In the genomic region with DNA sequence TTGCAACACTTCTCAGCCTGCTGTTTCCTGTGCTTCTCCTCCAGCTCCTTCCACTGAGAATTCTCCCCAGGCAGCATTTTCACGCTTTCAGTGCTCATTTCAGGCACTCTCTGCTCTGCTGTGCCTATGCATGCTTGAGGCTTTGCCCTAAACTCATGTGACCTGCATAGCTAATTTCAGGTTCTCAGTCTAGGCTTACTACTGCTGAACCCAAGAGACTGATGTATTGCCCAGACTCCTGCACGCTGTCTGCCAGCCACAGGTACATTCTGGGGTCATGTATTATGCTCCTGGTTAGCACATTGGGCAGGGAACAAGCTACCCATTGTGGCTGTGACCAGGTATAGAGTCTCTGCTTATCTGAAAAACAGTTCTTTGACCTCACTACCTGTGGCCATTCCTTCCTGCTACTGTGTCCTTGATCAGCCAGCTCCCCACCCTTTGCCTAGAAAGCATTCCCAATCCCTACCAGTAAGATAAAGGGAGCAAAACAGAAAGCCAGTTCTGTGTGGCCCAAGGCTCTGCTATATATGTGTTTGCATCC, we compare ENCODE assay signal across 20 cellular contexts. TPM values are rescaled to one million over a fixed set of nuclear protein-coding genes. Genes with fewer than 3 reads are reported as not detected.
DNase-seq lines count a peak whose midpoint lies in the region; ATAC-seq, FAIRE-seq and TF ChIP-seq lines count a peak whose summit lies in the region.
"Had no signal": no experiment of that assay in that cellular context is flagged by ENCODE, and none has a peak within 500 bp of the region (broad histone marks: within the 10 kb centered on the region; RNA-seq: fewer than 3 reads in every experiment).

No MANE protein-coding gene starts in this region.

- FAIRE-seq in GM12891 (lab: Jason Lieb, UNC), result no peak
- FAIRE-seq: A549 had no signal

- TF ChIP-seq POLR2A in Peyer's patch (IDR thresholded peaks at IDR 0.05) (peak in 1 of 2 donors; percentile 33), GM12891 (IDR thresholded peaks at IDR 0.05; ENCODE audit: low read depth, low read length) (no peak)

- intact Hi-C loops in mucosa of descending colon (cut with DNase I, micrococcal nuclease), result no loop called here

- H3K27me3 ChIP-seq in Peyer's patch (no peaks in the 10 kb centered on the region), cardiac muscle cell (no peaks in the 10 kb centered on the region)
- H3K27me3 ChIP-seq: neutrophil, tibial artery had no signal

- peak in 1 of 6 experiments; percentile 16 for TF ChIP-seq CTCF in Peyer's patch (IDR thresholded peaks at IDR 0.05)
- no peak for TF ChIP-seq CTCF in cardiac muscle cell (IDR thresholded peaks at IDR 0.05; ENCODE audit: low read depth, low read length)
- no peak for TF ChIP-seq CTCF in mucosa of descending colon (IDR thresholded peaks at IDR 0.05)

- no peaks in the 10 kb centered on the region for H3K36me3 ChIP-seq in Peyer's patch
- H3K36me3 ChIP-seq in cardiac muscle cell, result no peaks in the 10 kb centered on the region
- no peaks in the 10 kb centered on the region for H3K36me3 ChIP-seq in mucosa of descending colon (ENCODE audit: low read depth)
- H3K36me3 ChIP-seq: tibial artery had no signal

- DNase-seq in Ammon's horn (ENCODE audit: low spot score) (peak; percentile 16), Peyer's patch (peak in 2 of 3 donors; percentile 68 to 75), cardiac muscle cell (ENCODE audit: low read depth in 1 of 2, low spot score in 1 of 2) (peak; percentile 4 to 53), mucosa of descending colon (peak; percentile 48 to 75 (median 57)), NCI-H187 treated with DMSO at 0.1 percent for 48 hours (lab: John Stamatoyannopoulos, UW) (no peak), GM12891 (ENCODE audit: insufficient read length, low spot score) (no peak), RPMI8226 (no peak)
- DNase-seq in activated CD4-positive, alpha-beta T cell treated with anti-CD3 and anti-CD28 coated beads, Interleukin-2, amount 50 U/mL, for 48 hours, result no peak
- DNase-seq: activated CD4-positive, alpha-beta T cell treated with anti-CD3 and anti-CD28 coated beads, Interleukin-2, amount 50 U/mL, for 1 hour; activated naive CD8-positive, alpha-beta T cell treated with anti-CD3 and anti-CD28 coated beads for 36 hours; activated T-cell treated with anti-CD3 and anti-CD28 coated beads, Interleukin-2, amount 50 U/mL, for 1 hour; CD4-positive, CD25-positive, alpha-beta regulatory T cell; effector memory CD8-positive, alpha-beta T cell; mesenchymal stem cell; MM.1S; stimulated activated CD4-positive, alpha-beta T cell treated with anti-CD3 and anti-CD28 coated beads, Interleukin-4, amount 100 ng/mL, for 4 hours; tibial artery had no signal

- H3K27ac ChIP-seq in Peyer's patch (peak overlapping the region in 3 of 4 donors; percentile 79 to 91 (median 85)), cardiac muscle cell (no peak overlapping the region)
- H3K27ac ChIP-seq: A549, neutrophil, tibial artery had no signal

- peak overlapping the region in 2 of 4 donors; percentile 22 to 25 for H3K4me3 ChIP-seq in Peyer's patch
- H3K4me3 ChIP-seq in cardiac muscle cell, result no peak overlapping the region
- H3K4me3 ChIP-seq in mucosa of descending colon, result no peak overlapping the region
- H3K4me3 ChIP-seq: A549, tibial artery had no signal

- peak; percentile 82 for ATAC-seq in mucosa of descending colon
- ATAC-seq: A549; effector memory CD8-positive, alpha-beta T cell had no signal

- H3K4me1 ChIP-seq in Peyer's patch (peaks cover 0 to 21% (median 0%) of the 10 kb centered on the region in 4 donors), cardiac muscle cell (ENCODE audit: low read depth) (peaks cover 11% of the 10 kb centered on the region), mucosa of descending colon (ENCODE audit: low read depth) (peaks cover 24% of the 10 kb centered on the region)
- H3K4me1 ChIP-seq: A549 had no signal

- H3K9me3 ChIP-seq in Peyer's patch (no peaks in the 10 kb centered on the region), cardiac muscle cell (ENCODE audit: low read depth) (no peaks in the 10 kb centered on the region), mucosa of descending colon (no peaks in the 10 kb centered on the region)
- H3K9me3 ChIP-seq: A549, neutrophil, tibial artery had no signal

TF ChIP-seq in GM12891, 5 proteins besides CTCF, POLR2A, EP300 and RAD21:
- no peak for TF ChIP-seq SPI1 (IDR thresholded peaks at IDR 0.05; ENCODE audit: low read depth, low read length)
- TF ChIP-seq POLR2AphosphoS5 (IDR thresholded peaks at IDR 0.05; ENCODE audit: low read depth, low read length), result no peak
- no peak for TF ChIP-seq TAF1 (IDR thresholded peaks at IDR 0.05; ENCODE audit: low read depth, low read length)
- TF ChIP-seq POU2F2 (IDR thresholded peaks at IDR 0.05; ENCODE audit: low read depth, low read length), result no peak
- TF ChIP-seq PAX5 (IDR thresholded peaks at IDR 0.05; ENCODE audit: insufficient read depth, low read length, severe bottlenecking), result no peak

RNA-seq across cellular contexts. Expression of a gene that starts 34.7 kb away (rescaled TPM):
- total RNA-seq in Peyer's patch (10 to 100 TPM; 15.7 to 60.1 (median 54.4) TPM), cardiac muscle cell (5.0 and 7.8 TPM in 2 replicates), mucosa of descending colon (100 to 1,000 TPM in 1 of 3 donors, 10 to 100 TPM in 2; 60.0 to 122 (median 73.3) TPM)
- 2.0 and 3.2 TPM in 2 replicates for polyA plus RNA-seq in cardiac muscle cell
- 8.9 TPM for polyA plus RNA-seq in GM12891 (2012; ENCODE audit: low read depth, missing spikeins)
- total RNA-seq: H4 had no signal
- polyA plus RNA-seq: A549 had no signal

Comparison
In these comparisons a context has a peak if more than half of its experiments do, and no peak if none do; other contexts are left out.
1. DNase-seq: peak in Ammon's horn (single experiment), Peyer's patch (2 of 3), cardiac muscle cell (2 of 2) and mucosa of descending colon (3 of 3); none in NCI-H187 treated with DMSO at 0.1 percent for 48 hours (single experiment), GM12891 (single experiment), RPMI8226 (single experiment) and activated CD4-positive, alpha-beta T cell treated with anti-CD3 and anti-CD28 coated beads, Interleukin-2, amount 50 U/mL, for 48 hours (0 of 2).